ENCODE assay signal across 8 cellular contexts in the genomic region with DNA sequence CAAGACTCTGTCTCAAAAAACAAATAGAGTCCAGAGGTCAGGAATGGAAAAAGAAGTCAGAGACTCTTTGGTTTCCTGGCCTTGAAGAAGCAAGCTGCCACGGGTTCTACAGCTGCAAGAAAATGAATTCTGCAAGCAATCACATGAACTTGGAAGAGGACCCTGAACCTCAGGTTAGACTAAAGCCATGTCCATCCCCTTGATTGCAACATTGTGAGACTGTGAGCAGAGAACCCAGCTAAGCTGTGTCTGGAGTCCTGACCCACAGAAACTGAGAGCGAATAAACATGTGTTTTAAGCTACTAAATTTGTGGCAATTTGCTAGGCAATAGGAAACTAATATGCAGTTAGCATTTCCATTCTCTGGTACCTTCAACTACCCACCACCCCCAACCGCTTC.
"Had no signal": no experiment of that assay in that cellular context is flagged by ENCODE, and none has a peak within 500 bp of the region (broad histone marks: within the 10 kb centered on the region; RNA-seq: fewer than 3 reads in every experiment).

No MANE protein-coding gene starts in this region.

- FAIRE-seq: G401.6, GM12878, GM12891, GM12892, GM18507, GM19239 had no signal

- DNase-seq: GDM1, GF-D8 had no signal

- ATAC-seq: GM12878 had no signal

- H3K4me3 ChIP-seq: GM12878 had no signal
